In the genomic region with DNA sequence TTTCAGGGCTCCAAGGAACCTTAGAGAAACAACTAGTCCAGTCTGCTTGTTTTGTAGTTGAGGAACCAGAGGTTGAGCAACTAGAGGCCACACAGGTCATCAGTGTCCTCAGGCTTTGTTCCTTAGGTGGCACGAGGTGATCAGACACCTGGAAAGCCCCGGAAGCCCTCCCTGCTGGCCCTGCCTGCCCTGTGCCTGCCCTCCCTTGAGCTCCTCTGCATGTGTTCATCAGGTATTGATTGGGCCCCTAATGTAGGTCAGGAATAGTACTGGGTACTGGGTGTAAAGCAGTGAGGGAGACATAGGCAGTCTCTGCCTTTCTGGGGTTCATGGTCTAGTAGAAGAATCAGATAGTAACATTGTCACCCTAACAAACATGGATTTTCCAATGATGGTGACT, we compare ENCODE assay signal across 18 cellular contexts.
A peak's percentile ranks its signal among the peaks of the same experiment; 100 is the strongest.
DNase-seq lines count a peak whose midpoint lies in the region; ATAC-seq, FAIRE-seq and TF ChIP-seq lines count a peak whose summit lies in the region.
"Had no signal": no experiment of that assay in that cellular context is flagged by ENCODE, and none has a peak within 500 bp of the region (broad histone marks: within the 10 kb centered on the region; RNA-seq: fewer than 3 reads in every experiment).

No MANE protein-coding gene starts in this region.

- no peak overlapping the region for H2BK120ac ChIP-seq in neuronal stem cell (ENCODE audit: low read depth, low read length)

- H3K4me3 Mint-ChIP-seq in astrocyte (ENCODE audit: unreplicated experiment) = no peak overlapping the region
- H3K4me3 Mint-ChIP-seq: CD4-positive, alpha-beta memory T cell; GM23338; HFFc6 had no signal

- WGBS in neuronal stem cell (ENCODE audit: extremely low coverage in 2 of 2, insufficient read length in 2 of 2, insufficient replicate concordance in 1 of 2), 2 donors = no CpG with 5 or more reads among the region's 2 CpGs
- WGBS in gastroesophageal sphincter (ENCODE audit: low coverage in 1 of 2), 2 donors = 100% methylated on average over 1 of the region's 2 CpGs; no CpG with 5 or more reads in 1 of the 2 donors

- H3K18ac ChIP-seq in neuronal stem cell (ENCODE audit: low read length) = no peak overlapping the region

- TF ChIP-seq CTCF in astrocyte (IDR thresholded peaks at IDR 0.05; ENCODE audit: insufficient read depth, low read depth, low read length) (no peak), gastroesophageal sphincter (IDR thresholded peaks at IDR 0.05) (no peak)

- no peak overlapping the region for H4K91ac ChIP-seq in neuronal stem cell (ENCODE audit: low read depth, low read length, poor library complexity)

- peaks cover 99% of the 10 kb centered on the region for H4K20me1 ChIP-seq in astrocyte (ENCODE audit: insufficient read depth, low read length)

- H2AFZ ChIP-seq in astrocyte (ENCODE audit: low read depth, low read length) = no peak overlapping the region
- H2AFZ ChIP-seq in neuronal stem cell (ENCODE audit: low read length) = no peak overlapping the region
- H2AFZ ChIP-seq: GM23338 had no signal

- H4K8ac ChIP-seq in neuronal stem cell (ENCODE audit: low read depth, low read length) = no peak overlapping the region

- H2BK5ac ChIP-seq in neuronal stem cell (ENCODE audit: low read length) = no peak overlapping the region

- no peak overlapping the region for H2BK15ac ChIP-seq in neuronal stem cell (ENCODE audit: low read length)

- no peaks in the 10 kb centered on the region for H3K9me3 Mint-ChIP-seq in astrocyte (ENCODE audit: unreplicated experiment)
- H3K9me3 Mint-ChIP-seq: CD4-positive, alpha-beta memory T cell; GM23338; HFFc6 had no signal

- H3K27me3 Mint-ChIP-seq in astrocyte (ENCODE audit: low read depth, unreplicated experiment) = peaks cover 47% of the 10 kb centered on the region

- H3K9ac ChIP-seq in astrocyte (ENCODE audit: low read length) = no peak overlapping the region
- H3K9ac ChIP-seq in neuronal stem cell (ENCODE audit: low read depth, low read length, poor library complexity) = peak overlapping the region; percentile 74

- H2BK12ac ChIP-seq in neuronal stem cell (ENCODE audit: low read length) = no peak overlapping the region

- no peak overlapping the region for H3K23ac ChIP-seq in neuronal stem cell (ENCODE audit: low read depth, low read length, poor library complexity)

- H3K27me3 ChIP-seq in astrocyte (ENCODE audit: insufficient read depth, low read length) (no peaks in the 10 kb centered on the region), neuronal stem cell (ENCODE audit: control insufficient read depth in 3 of 3, insufficient read depth in 3 of 3, low read depth in 1 of 3, low read length in 3 of 3) (no peaks in the 10 kb centered on the region), gastroesophageal sphincter (no peaks in the 10 kb centered on the region)

- no peak for FAIRE-seq in astrocyte (lab: Jason Lieb, UNC)
- FAIRE-seq: GM12891, GM18507, H54 had no signal

- H3K79me2 ChIP-seq in astrocyte (ENCODE audit: insufficient read depth, low read length) = peaks cover 5% of the 10 kb centered on the region

- H3K4me2 ChIP-seq in astrocyte (ENCODE audit: low read length) (no peak overlapping the region), neuronal stem cell (ENCODE audit: insufficient read depth, low read length, poor library complexity, severe bottlenecking) (no peak overlapping the region)
- H3K4me2 ChIP-seq: GM23338 had no signal

- H2AK5ac ChIP-seq in neuronal stem cell (ENCODE audit: low read depth, low read length) = no peak overlapping the region

- ATAC-seq in esophagus mucosa (peak; percentile 36), gastroesophageal sphincter (no peak), GM21423 (IDR thresholded peaks at IDR 0.05; ENCODE audit: unreplicated experiment) (no peak), sciatic nerve (no peak)
- ATAC-seq: GM23338 had no signal

- DNase-seq in astrocyte (ENCODE audit: low read depth) (no peak), neuronal stem cell (ENCODE audit: low spot score) (no peak), sciatic nerve (ENCODE audit: low spot score) (no peak)
- DNase-seq: C1 segment of cervical spinal cord; Calu3; CD4-positive, alpha-beta memory T cell; COR-L47; DMS53; GF-D8; HFFc6 had no signal

- H3K4ac ChIP-seq in neuronal stem cell (ENCODE audit: low read length) = no peak overlapping the region

- H3K4me1 ChIP-seq in astrocyte (ENCODE audit: insufficient read depth, low read length) (peaks cover under 1% of the 10 kb centered on the region), neuronal stem cell (ENCODE audit: control insufficient read depth in 2 of 2, insufficient read depth in 1 of 2, low read depth in 1 of 2, low read length in 2 of 2) (peaks cover 8 to 12% of the 10 kb centered on the region in 2 donors), gastroesophageal sphincter (peaks cover 0 to 10% (median 0%) of the 10 kb centered on the region in 3 donors)
- H3K4me1 ChIP-seq: HAP-1 had no signal

- H3K36me3 Mint-ChIP-seq in astrocyte (ENCODE audit: low read depth, unreplicated experiment) = peaks cover 6% of the 10 kb centered on the region
- H3K36me3 Mint-ChIP-seq: CD4-positive, alpha-beta memory T cell had no signal

- intact Hi-C loops in sciatic nerve (cut with DNase I) = no loop called here

- peak overlapping the region; percentile 10 for H3K27ac Mint-ChIP-seq in astrocyte (ENCODE audit: unreplicated experiment)
- H3K27ac Mint-ChIP-seq: CD4-positive, alpha-beta memory T cell; GM23338; HFFc6 had no signal

- TF ChIP-seq EP300 in gastroesophageal sphincter (IDR thresholded peaks at IDR 0.05) = no peak

- no peaks in the 10 kb centered on the region for H3K79me1 ChIP-seq in neuronal stem cell (ENCODE audit: low read depth, low read length)

- no peak overlapping the region for H3K14ac ChIP-seq in neuronal stem cell (ENCODE audit: low read length)

- H3K4me3 ChIP-seq in astrocyte (ENCODE audit: insufficient read depth, low read depth, low read length) (no peak overlapping the region), neuronal stem cell (ENCODE audit: low read length in 2 of 2) (no peak overlapping the region), gastroesophageal sphincter (no peak overlapping the region)
- H3K4me3 ChIP-seq: GM23338, HAP-1 had no signal

- peaks cover 15% of the 10 kb centered on the region for H3K4me1 Mint-ChIP-seq in astrocyte (ENCODE audit: low read depth, unreplicated experiment)
- H3K4me1 Mint-ChIP-seq: CD4-positive, alpha-beta memory T cell had no signal

- no peaks in the 10 kb centered on the region for H3K36me3 ChIP-seq in astrocyte (ENCODE audit: insufficient read depth, low read length)
- no peaks in the 10 kb centered on the region for H3K36me3 ChIP-seq in neuronal stem cell (replicated peaks in 1 of 2; ENCODE audit: control insufficient read depth in 2 of 2, insufficient read depth in 2 of 2, low read length in 2 of 2)
- H3K36me3 ChIP-seq in gastroesophageal sphincter = no peaks in the 10 kb centered on the region
- H3K36me3 ChIP-seq: HAP-1 had no signal

- no peak overlapping the region for H3K27ac ChIP-seq in astrocyte (ENCODE audit: low read depth, low read length)
- H3K27ac ChIP-seq in neuronal stem cell (replicated peaks; ENCODE audit: low read length) = no peak overlapping the region
- H3K27ac ChIP-seq in gastroesophageal sphincter = no peak overlapping the region

- no peak for TF ChIP-seq POLR2A in gastroesophageal sphincter (IDR thresholded peaks at IDR 0.05)

- H3K9me3 ChIP-seq in astrocyte (ENCODE audit: insufficient read depth, low read depth, low read length) (no peaks in the 10 kb centered on the region), neuronal stem cell (replicated peaks in 1 of 2; ENCODE audit: control insufficient read depth in 2 of 2, insufficient read depth in 1 of 2, low read depth in 1 of 2, low read length in 2 of 2) (no peaks in the 10 kb centered on the region), gastroesophageal sphincter (no peaks in the 10 kb centered on the region)
- H3K9me3 ChIP-seq: HAP-1 had no signal
